1 cellular context compared by ENCODE assay signal in genomic region chr2:231926761-231927565, GRCh38.
TF ChIP-seq lines count a peak whose summit lies in the region.

No MANE protein-coding gene starts in this region.

TF ChIP-seq in endothelial cell of umbilical vein, 7 proteins besides CTCF, POLR2A, EP300 and RAD21:
- TF ChIP-seq FOS (IDR thresholded peaks at IDR 0.05; ENCODE audit: borderline replicate concordance, insufficient read depth, low read length) (no peak), JUN (IDR thresholded peaks at IDR 0.05; ENCODE audit: borderline replicate concordance, insufficient read depth, insufficient read length, low read depth) (no peak), EZH2 (IDR thresholded peaks at IDR 0.05; ENCODE audit: borderline replicate concordance, low read depth, low read length, severe bottlenecking) (no peak), POLR2AphosphoS5 (IDR thresholded peaks at IDR 0.05; ENCODE audit: insufficient read depth, low read depth, low read length) (no peak), MYC (IDR thresholded peaks at IDR 0.05; ENCODE audit: low read depth, low read length) (no peak), MAX (IDR thresholded peaks at IDR 0.05; ENCODE audit: insufficient read depth, insufficient read length) (no peak), GATA2 (IDR thresholded peaks at IDR 0.05; ENCODE audit: insufficient read depth, insufficient read length, low read depth, low read length) (no peak)
